16 cellular contexts compared by ENCODE assay signal in the genomic region with DNA sequence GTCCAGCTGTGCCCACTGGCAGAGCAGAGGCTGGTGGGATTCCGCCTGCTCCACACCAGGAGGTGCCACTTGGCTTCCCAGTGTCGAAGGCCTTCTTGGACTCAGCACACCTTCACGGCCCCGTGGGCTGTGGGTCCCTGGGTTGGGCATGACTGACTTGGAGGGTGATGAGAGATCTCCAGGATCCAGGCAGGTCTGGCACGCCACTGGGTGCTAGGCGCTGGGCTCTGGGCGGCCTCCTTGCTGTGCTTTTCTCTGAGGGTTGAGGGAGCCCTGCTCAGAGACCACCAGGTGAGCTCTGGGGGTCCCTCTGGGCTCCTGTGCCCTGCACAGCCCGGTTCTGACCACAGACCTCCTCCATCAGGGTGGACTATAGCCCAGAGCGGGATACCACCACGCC. TPM values are rescaled to one million over a fixed set of nuclear protein-coding genes. Genes with fewer than 3 reads are reported as not detected.
DNase-seq lines count a peak whose midpoint lies in the region; ATAC-seq and TF ChIP-seq lines count a peak whose summit lies in the region.
"Had no signal": no experiment of that assay in that cellular context is flagged by ENCODE, and none has a peak within 500 bp of the region (broad histone marks: within the 10 kb centered on the region; RNA-seq: fewer than 3 reads in every experiment).

No MANE protein-coding gene starts in this region.

- ATAC-seq in Right ventricle myocardium superior (ENCODE audit: poor library complexity) (no peak), GM19324 (IDR thresholded peaks at IDR 0.05; ENCODE audit: low FRiP score, unreplicated experiment) (no peak)

- H3K4me3 Mint-ChIP-seq in Caco-2 (ENCODE audit: unreplicated experiment), result no peak overlapping the region
- H3K4me3 Mint-ChIP-seq: CD4-positive, CD25-positive, alpha-beta regulatory T cell; GM23338; HFFc6 had no signal

- no peak overlapping the region for H3K23ac ChIP-seq in trophoblast cell (ENCODE audit: low read length)

- H3K4me1 ChIP-seq in right atrium auricular region (peaks cover 0 to 79% of the 10 kb centered on the region in 2 donors), Caco-2 (peaks cover 22% of the 10 kb centered on the region; the same call in 1 of the 2 replicates), trophoblast cell (ENCODE audit: control insufficient read depth in 1 of 2, insufficient read depth in 2 of 2, low read length in 2 of 2) (peaks cover 12 to 14% of the 10 kb centered on the region in 2 experiments)

- WGBS in trophoblast cell (ENCODE audit: extremely low coverage, insufficient coverage, insufficient read length), result no CpG with 5 or more reads among the region's 10 CpGs

- H3K27me3 Mint-ChIP-seq in Caco-2 (ENCODE audit: insufficient read depth, unreplicated experiment), result no peaks in the 10 kb centered on the region

- no peaks in the 10 kb centered on the region for H3K9me3 ChIP-seq in right atrium auricular region
- H3K9me3 ChIP-seq in Caco-2, result no peaks in the 10 kb centered on the region
- H3K9me3 ChIP-seq in trophoblast cell (ENCODE audit: insufficient read depth, low read depth, low read length), result no peaks in the 10 kb centered on the region
- H3K9me3 ChIP-seq: HAP-1 had no signal

- peaks cover 3% of the 10 kb centered on the region for H3K79me1 ChIP-seq in trophoblast cell (ENCODE audit: low read length)

- no peak overlapping the region for H3K4me3 ChIP-seq in right atrium auricular region
- no peak overlapping the region for H3K4me3 ChIP-seq in Caco-2 (ENCODE audit: low read depth, low read length)
- no peak overlapping the region for H3K4me3 ChIP-seq in trophoblast cell (ENCODE audit: low read depth, low read length)
- H3K4me3 ChIP-seq: GM23338, HAP-1 had no signal

- no peak overlapping the region for H2AK5ac ChIP-seq in trophoblast cell (ENCODE audit: low read length)

- peaks cover 3% of the 10 kb centered on the region for H3K79me2 ChIP-seq in trophoblast cell (ENCODE audit: control insufficient read depth, insufficient read depth, low read length, poor library complexity)

- H3K27me3 ChIP-seq in right atrium auricular region, result no peaks in the 10 kb centered on the region
- H3K27me3 ChIP-seq in Caco-2 (replicated peaks; ENCODE audit: control insufficient read depth, insufficient read depth, low read length), result no peaks in the 10 kb centered on the region
- H3K27me3 ChIP-seq in trophoblast cell (ENCODE audit: insufficient read depth, low read length), result no peaks in the 10 kb centered on the region

- no peak overlapping the region for H4K8ac ChIP-seq in trophoblast cell (ENCODE audit: low read depth, low read length)

- POLR2A ChIA-PET in Caco-2 (lab: Charles Lee) (interaction anchor here (0.5 kb wide), 1 partner anchor 23 kb away, joined by 6 read pairs; no protein-coding TSS in a partner anchor), RWPE1 (lab: Yijun Ruan, JAX; ENCODE audit: low non-redundant PET) (no interaction called here)

- no peak overlapping the region for H4K12ac ChIP-seq in trophoblast cell (ENCODE audit: low read depth, low read length)

- H2AFZ ChIP-seq in trophoblast cell (ENCODE audit: insufficient read depth, low read length, poor library complexity), result no peak overlapping the region
- H2AFZ ChIP-seq: GM23338 had no signal

- H3K36me3 Mint-ChIP-seq in Caco-2 (ENCODE audit: insufficient read depth, unreplicated experiment), result peaks cover 37% of the 10 kb centered on the region
- H3K36me3 Mint-ChIP-seq: CD4-positive, CD25-positive, alpha-beta regulatory T cell had no signal

- H3K9me3 Mint-ChIP-seq in Caco-2 (ENCODE audit: unreplicated experiment), result peaks cover 12% of the 10 kb centered on the region
- H3K9me3 Mint-ChIP-seq: CD4-positive, CD25-positive, alpha-beta regulatory T cell; GM23338; HFFc6 had no signal

- H3K4me2 ChIP-seq in trophoblast cell (ENCODE audit: low read length), result no peak overlapping the region
- H3K4me2 ChIP-seq: GM23338 had no signal

- H2BK12ac ChIP-seq in trophoblast cell (ENCODE audit: low read length), result no peak overlapping the region

- no peak overlapping the region for H3K9ac ChIP-seq in trophoblast cell (ENCODE audit: low read length)

- H4K91ac ChIP-seq in trophoblast cell (ENCODE audit: low read depth, low read length), result no peak overlapping the region

- no peak overlapping the region for H3K4ac ChIP-seq in trophoblast cell (ENCODE audit: low read depth, low read length)

- intact Hi-C loops in Right ventricle myocardium superior (cut with DNase I), result no loop called here
- intact Hi-C loops in Caco-2 (cut with micrococcal nuclease; ENCODE audit: unreplicated experiment), result no loop called here

- H3K14ac ChIP-seq in trophoblast cell (ENCODE audit: low read length), result no peak overlapping the region

- peaks cover 39% of the 10 kb centered on the region for H3K4me1 Mint-ChIP-seq in Caco-2 (ENCODE audit: low read depth, unreplicated experiment)

- H2BK5ac ChIP-seq in trophoblast cell (ENCODE audit: low read depth, low read length, poor library complexity), result no peak overlapping the region

- peak overlapping the region; percentile 42 for H3K18ac ChIP-seq in trophoblast cell (ENCODE audit: low read length)

- H2BK120ac ChIP-seq in trophoblast cell (ENCODE audit: insufficient read depth, low read length, poor library complexity), result no peak overlapping the region

- no peak for TF ChIP-seq CTCF in right atrium auricular region (IDR thresholded peaks at IDR 0.05)
- no peak for TF ChIP-seq CTCF in Caco-2 (IDR thresholded peaks at IDR 0.05; ENCODE audit: insufficient read depth in 1 of 2, low read depth in 1 of 2, low read length in 1 of 2, severe bottlenecking in 1 of 2, unreplicated experiment in 1 of 2)
- no peak for TF ChIP-seq CTCF in RWPE1 (conservative IDR thresholded peaks at IDR 0.05; ENCODE audit: low read depth)

- H3K36me3 ChIP-seq in right atrium auricular region (no peaks in the 10 kb centered on the region), Caco-2 (ENCODE audit: control insufficient read depth, insufficient read depth, low read length) (no peaks in the 10 kb centered on the region; the same call in 1 of the 2 replicates), trophoblast cell (ENCODE audit: control insufficient read depth in 1 of 2, insufficient read depth in 2 of 2, low read length in 2 of 2) (no peaks in the 10 kb centered on the region)
- H3K36me3 ChIP-seq: HAP-1 had no signal

- DNase-seq in Right ventricle myocardium superior, result peak; percentile 30
- DNase-seq in right atrium auricular region (ENCODE audit: low spot score), result no peak
- DNase-seq in Caco-2, result no peak
- no peak for DNase-seq in RWPE1 (ENCODE audit: low spot score)
- no peak for DNase-seq in trophoblast cell
- no peak for DNase-seq in NCI-H226
- DNase-seq: Calu3; CD4-positive, CD25-positive, alpha-beta regulatory T cell; DMS 273 treated with DMSO at 0.1 percent for 48 hours; DMS79; HFFc6; KBM-7 had no signal

- no peak overlapping the region for H3K27ac ChIP-seq in right atrium auricular region
- H3K27ac ChIP-seq in RWPE1, result peak overlapping the region; percentile 98; the same call in 1 of the 2 replicates
- no peak overlapping the region for H3K27ac ChIP-seq in trophoblast cell (ENCODE audit: low read depth, low read length)
- H3K27ac ChIP-seq: 22Rv1 had no signal

- peak overlapping the region; percentile 46 for H3K27ac Mint-ChIP-seq in Caco-2 (ENCODE audit: unreplicated experiment)
- H3K27ac Mint-ChIP-seq: CD4-positive, CD25-positive, alpha-beta regulatory T cell; GM23338; HFFc6 had no signal

- CTCF ChIA-PET in Caco-2 (lab: Charles Lee) (interaction anchor here (0.6 kb wide), 1 partner anchor 16 kb away, joined by 3 read pairs; no protein-coding TSS in a partner anchor), RWPE1 (lab: Yijun Ruan, JAX) (interaction anchor here (0.7 kb wide), 1 partner anchor 41 kb away, joined by 3 read pairs; no protein-coding TSS in a partner anchor)

- BruUV-seq in Caco-2 (replicated peaks; lab: Mats Ljungman, UMichigan), result no TSS peak

RNA-seq across cellular contexts. Expression of a gene that starts 12.3 kb away (rescaled TPM):
- total RNA-seq in Right ventricle myocardium superior (49.8 TPM), right atrium auricular region (10 to 100 TPM; 34.6 to 60.9 TPM), Caco-2 (2022) (94.3 TPM in 2 replicates)
- 16.1 and 17.7 TPM in 2 replicates for polyA plus RNA-seq in trophoblast cell (2013)

RNA-seq across cellular contexts. Expression of a gene that starts 52.9 kb away (rescaled TPM):
- total RNA-seq in Right ventricle myocardium superior, result 21.8 TPM
- 10 to 100 TPM; 20.4 to 21.3 TPM for total RNA-seq in right atrium auricular region
- 79.8 and 83.2 TPM in 2 replicates for total RNA-seq in Caco-2 (2022)
- 50.4 and 51.7 TPM in 2 replicates for polyA plus RNA-seq in trophoblast cell (2013)
